16 cellular contexts compared by ENCODE assay signal in the genomic region with DNA sequence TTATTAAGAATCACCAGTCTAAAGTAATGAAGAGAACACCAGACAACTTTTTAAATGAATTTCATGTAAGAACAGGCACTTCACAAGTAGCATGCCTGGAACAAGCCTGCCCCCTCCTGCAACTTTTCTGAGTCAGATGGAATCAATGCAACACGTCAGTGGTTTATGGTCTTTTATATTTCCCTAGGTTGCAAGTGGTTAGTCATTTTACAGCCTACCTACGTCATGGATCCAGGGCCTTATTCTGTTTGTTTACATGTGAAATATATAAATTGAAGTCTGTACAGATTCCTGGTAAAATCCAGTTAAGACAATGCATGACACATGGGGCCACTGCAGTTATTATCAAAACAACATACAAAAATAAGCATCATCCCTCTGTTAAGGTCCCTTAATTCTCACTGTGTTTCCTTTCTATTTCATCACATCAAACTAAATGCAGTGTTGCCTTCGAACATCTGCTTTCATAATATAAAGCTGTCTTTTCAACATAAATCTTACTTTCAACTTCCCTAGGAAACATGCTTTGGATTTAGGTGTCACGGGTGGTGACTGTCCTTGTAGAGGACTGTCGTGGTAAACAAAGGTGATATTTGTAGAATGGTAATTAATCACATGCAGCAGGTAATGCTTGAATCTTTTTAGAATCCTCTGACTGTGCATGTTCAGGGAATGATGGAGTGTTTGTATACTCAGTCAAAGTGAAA.
A peak's percentile ranks its signal among the peaks of the same experiment; 100 is the strongest.
DNase-seq lines count a peak whose midpoint lies in the region; ATAC-seq and TF ChIP-seq lines count a peak whose summit lies in the region.
"Had no signal": no experiment of that assay in that cellular context is flagged by ENCODE, and none has a peak within 500 bp of the region (broad histone marks: within the 10 kb centered on the region; RNA-seq: fewer than 3 reads in every experiment).

No MANE protein-coding gene starts in this region.

- TF ChIP-seq POLR2A in heart left ventricle (IDR thresholded peaks at IDR 0.05) = no peak

- no peak overlapping the region for H2AFZ ChIP-seq in smooth muscle cell (ENCODE audit: low read depth)

- H3K4me1 ChIP-seq in cardiac muscle cell (ENCODE audit: low read depth) = no peaks in the 10 kb centered on the region
- H3K4me1 ChIP-seq in heart left ventricle = no peaks in the 10 kb centered on the region
- no peaks in the 10 kb centered on the region for H3K4me1 ChIP-seq in smooth muscle cell (ENCODE audit: low read depth)
- H3K4me1 ChIP-seq: HAP-1, Peyer's patch, suprapubic skin had no signal

- no peaks in the 10 kb centered on the region for H4K20me1 ChIP-seq in smooth muscle cell (ENCODE audit: low read depth)

- intact Hi-C loops in heart left ventricle (cut with DNase I) = loop anchor here in 1 of 10 donors (5.0 kb wide), 1 partner anchor 365 kb away; no protein-coding TSS in a partner anchor

- peak; percentile 30 for TF ChIP-seq CTCF in cardiac muscle cell (IDR thresholded peaks at IDR 0.05; ENCODE audit: low read depth, low read length)
- peak in 3 of 12 donors; percentile 16 to 34 (median 31) for TF ChIP-seq CTCF in heart left ventricle (IDR thresholded peaks at IDR 0.05)
- TF ChIP-seq CTCF in epithelial cell of proximal tubule (conservative IDR thresholded peaks at IDR 0.05; ENCODE audit: low read depth, low read length) = peak; percentile 19
- peak; percentile 5 for TF ChIP-seq CTCF in smooth muscle cell (IDR thresholded peaks at IDR 0.05; ENCODE audit: borderline replicate concordance, insufficient read depth, poor library complexity, severe bottlenecking)

- H3K27me3 ChIP-seq in cardiac muscle cell (no peaks in the 10 kb centered on the region), heart left ventricle (no peaks in the 10 kb centered on the region), smooth muscle cell (ENCODE audit: low read depth) (no peaks in the 10 kb centered on the region)
- H3K27me3 ChIP-seq: Peyer's patch, suprapubic skin had no signal

- DNase-seq in cardiac muscle cell (ENCODE audit: low read depth in 1 of 2, low spot score in 1 of 2) (peak in 1 of 2 donors; percentile 83), heart left ventricle (no peak), RKO (ENCODE audit: low spot score) (peak; percentile 40), epithelial cell of proximal tubule (ENCODE audit: low read depth) (no peak), smooth muscle cell (lab: John Stamatoyannopoulos, UW; ENCODE audit: unreplicated experiment) (peak; percentile 0), D341Med (ENCODE audit: low spot score) (no peak), KG1 (lab: John Stamatoyannopoulos, UW) (no peak)
- DNase-seq in stimulated activated CD4-positive, alpha-beta T cell treated with anti-CD3 and anti-CD28 coated beads, Interleukin-4, amount 100 ng/mL, for 1 hour = no peak
- DNase-seq: immature natural killer cell; NCI-H2081; Peyer's patch; stimulated activated CD4-positive, alpha-beta T cell treated with anti-CD3 and anti-CD28 coated beads, Interleukin-4, amount 100 ng/mL, for 24 hours had no signal

- no peaks in the 10 kb centered on the region for H3F3A ChIP-seq in smooth muscle cell (ENCODE audit: low read depth)

- H3K79me2 ChIP-seq in smooth muscle cell (ENCODE audit: low read depth) = no peaks in the 10 kb centered on the region

- no peak overlapping the region for H3K4me2 ChIP-seq in smooth muscle cell

- H3K36me3 ChIP-seq in cardiac muscle cell (no peaks in the 10 kb centered on the region), heart left ventricle (no peaks in the 10 kb centered on the region), smooth muscle cell (ENCODE audit: low read depth) (no peaks in the 10 kb centered on the region)
- H3K36me3 ChIP-seq: HAP-1, Peyer's patch, suprapubic skin had no signal

- 52 to 68% (median 65%) methylated on average over 5 of the region's 5 CpGs for WGBS in heart left ventricle, 4 donors
- WGBS in smooth muscle cell (ENCODE audit: low lambda C conversion rate) = 55% methylated on average over 5 of the region's 5 CpGs

- no peak overlapping the region for H3K4me3 ChIP-seq in cardiac muscle cell
- H3K4me3 ChIP-seq in heart left ventricle = no peak overlapping the region
- no peak overlapping the region for H3K4me3 ChIP-seq in epithelial cell of proximal tubule (ENCODE audit: low read depth, low read length)
- H3K4me3 ChIP-seq in smooth muscle cell = no peak overlapping the region
- H3K4me3 ChIP-seq: dorsolateral prefrontal cortex, HAP-1, Peyer's patch, suprapubic skin had no signal

- peak overlapping the region; percentile 64 for H3K9ac ChIP-seq in smooth muscle cell (ENCODE audit: low read depth)

- H3K27ac ChIP-seq in cardiac muscle cell (no peak overlapping the region), heart left ventricle (no peak overlapping the region), smooth muscle cell (ENCODE audit: low read depth) (peak overlapping the region; percentile 88)
- H3K27ac ChIP-seq: dorsolateral prefrontal cortex, Peyer's patch, suprapubic skin, VCaP had no signal

- no peak for ATAC-seq in heart left ventricle

- no peaks in the 10 kb centered on the region for H3K9me3 ChIP-seq in cardiac muscle cell (ENCODE audit: low read depth)
- no peaks in the 10 kb centered on the region for H3K9me3 ChIP-seq in heart left ventricle
- H3K9me3 ChIP-seq in smooth muscle cell (replicated peaks; ENCODE audit: low read depth) = no peaks in the 10 kb centered on the region
- H3K9me3 ChIP-seq: HAP-1, Peyer's patch, suprapubic skin had no signal

Comparison
In these comparisons a context has a peak if more than half of its experiments do, and no peak if none do; other contexts are left out.
1. DNase-seq: peak in RKO (single experiment) and smooth muscle cell (single experiment); none in heart left ventricle (0 of 5), epithelial cell of proximal tubule (single experiment), stimulated activated CD4-positive, alpha-beta T cell treated with anti-CD3 and anti-CD28 coated beads, Interleukin-4, amount 100 ng/mL, for 1 hour (single experiment), D341Med (single experiment) and KG1 (single experiment).